ENCODE assay signal across 15 cellular contexts in genomic region chr19:46270521-46271256, GRCh38. TPM values are rescaled to one million over a fixed set of nuclear protein-coding genes. Genes with fewer than 3 reads are reported as not detected.
"Had no signal": no experiment of that assay in that cellular context is flagged by ENCODE, and none has a peak within 500 bp of the region (broad histone marks: within the 10 kb centered on the region; RNA-seq: fewer than 3 reads in every experiment).

No MANE protein-coding gene starts in this region.

- H3K4me3 ChIP-seq: testis had no signal

- H3K4me1 Mint-ChIP-seq: activated T-helper 17 cell treated with anti-CD3 and anti-CD28 coated beads, Interleukin-2, amount 50 U/mL, for 72 hours had no signal

- H3K9me3 ChIP-seq: testis had no signal

- H3K4me1 ChIP-seq: testis had no signal

- H3K9me3 Mint-ChIP-seq: activated B cell treated with CpG ODN at 0.5 μM for 24 hours; activated T-helper 17 cell treated with anti-CD3 and anti-CD28 coated beads, Interleukin-2, amount 50 U/mL, for 72 hours; brain; natural killer cell treated with Interleukin-12 subunit alpha and Interleukin-12 subunit beta and Interleukin-15 and Interleukin-18, amount 100 ng/mL, for 72 hours; stimulated activated naive CD8-positive, alpha-beta T cell treated with anti-CD3 and anti-CD28 coated beads, Interleukin-15, Interleukin-2, amounts not matched to agents 100 ng/mL and 50 ng/mL, for 24 hours; T-helper 1 cell treated with Interleukin-12 subunit alpha and Interleukin-12 subunit beta and Interleukin-4 antibody, amounts not matched to agents 30 μg/mL and 1 μg/mL, for 36 hours had no signal

- H3K4me3 Mint-ChIP-seq: activated B cell treated with CpG ODN at 0.5 μM for 24 hours; activated T-helper 17 cell treated with anti-CD3 and anti-CD28 coated beads, Interleukin-2, amount 50 U/mL, for 72 hours; brain; natural killer cell treated with Interleukin-12 subunit alpha and Interleukin-12 subunit beta and Interleukin-15 and Interleukin-18, amount 100 ng/mL, for 72 hours; T-helper 1 cell treated with Interleukin-12 subunit alpha and Interleukin-12 subunit beta and Interleukin-4 antibody, amounts not matched to agents 30 μg/mL and 1 μg/mL, for 36 hours had no signal

- H3K27ac ChIP-seq: testis had no signal

- H3K27me3 ChIP-seq: testis had no signal

- H3K36me3 Mint-ChIP-seq: brain; natural killer cell treated with Interleukin-12 subunit alpha and Interleukin-12 subunit beta and Interleukin-15 and Interleukin-18, amount 100 ng/mL, for 72 hours had no signal

- DNase-seq: activated B cell treated with CpG ODN at 0.5 μM for 24 hours; activated CD4-positive, alpha-beta T cell treated with anti-CD3 and anti-CD28 coated beads, Interleukin-2, amount 50 U/mL, for 1 hour; activated T-cell treated with anti-CD3 and anti-CD28 coated beads for 4 hours; cerebellar nuclear complex; dermis blood vessel endothelial cell; mammary epithelial cell; testis had no signal

- H3K27ac Mint-ChIP-seq: activated B cell treated with CpG ODN at 0.5 μM for 24 hours; activated T-helper 17 cell treated with anti-CD3 and anti-CD28 coated beads, Interleukin-2, amount 50 U/mL, for 72 hours; brain; natural killer cell treated with Interleukin-12 subunit alpha and Interleukin-12 subunit beta and Interleukin-15 and Interleukin-18, amount 100 ng/mL, for 72 hours; T-helper 1 cell treated with Interleukin-12 subunit alpha and Interleukin-12 subunit beta and Interleukin-4 antibody, amounts not matched to agents 30 μg/mL and 1 μg/mL, for 36 hours had no signal

RNA-seq across cellular contexts. Expression of gene HIF3A, which starts 26.2 kb away (rescaled TPM):
- total RNA-seq: activated B cell treated with CpG ODN at 0.5 μM for 24 hours; activated CD8-positive, alpha-beta memory T cell treated with anti-CD3 and anti-CD28 coated beads for 36 hours; activated T-helper 17 cell treated with anti-CD3 and anti-CD28 coated beads, Interleukin-2, amount 50 U/mL, for 72 hours; mammary epithelial cell; natural killer cell treated with Interleukin-12 subunit alpha and Interleukin-12 subunit beta and Interleukin-15 and Interleukin-18, amount 100 ng/mL, for 72 hours had no signal

RNA-seq across cellular contexts. Expression of gene IGFL1, which starts 41.1 kb away (rescaled TPM):
- total RNA-seq: activated B cell treated with CpG ODN at 0.5 μM for 24 hours; activated CD8-positive, alpha-beta memory T cell treated with anti-CD3 and anti-CD28 coated beads for 36 hours; activated T-helper 17 cell treated with anti-CD3 and anti-CD28 coated beads, Interleukin-2, amount 50 U/mL, for 72 hours; dermis blood vessel endothelial cell; left lobe of liver; natural killer cell treated with Interleukin-12 subunit alpha and Interleukin-12 subunit beta and Interleukin-15 and Interleukin-18, amount 100 ng/mL, for 72 hours; omental fat pad had no signal
